ENCODE assay signal across 2 cellular contexts in the genomic region with DNA sequence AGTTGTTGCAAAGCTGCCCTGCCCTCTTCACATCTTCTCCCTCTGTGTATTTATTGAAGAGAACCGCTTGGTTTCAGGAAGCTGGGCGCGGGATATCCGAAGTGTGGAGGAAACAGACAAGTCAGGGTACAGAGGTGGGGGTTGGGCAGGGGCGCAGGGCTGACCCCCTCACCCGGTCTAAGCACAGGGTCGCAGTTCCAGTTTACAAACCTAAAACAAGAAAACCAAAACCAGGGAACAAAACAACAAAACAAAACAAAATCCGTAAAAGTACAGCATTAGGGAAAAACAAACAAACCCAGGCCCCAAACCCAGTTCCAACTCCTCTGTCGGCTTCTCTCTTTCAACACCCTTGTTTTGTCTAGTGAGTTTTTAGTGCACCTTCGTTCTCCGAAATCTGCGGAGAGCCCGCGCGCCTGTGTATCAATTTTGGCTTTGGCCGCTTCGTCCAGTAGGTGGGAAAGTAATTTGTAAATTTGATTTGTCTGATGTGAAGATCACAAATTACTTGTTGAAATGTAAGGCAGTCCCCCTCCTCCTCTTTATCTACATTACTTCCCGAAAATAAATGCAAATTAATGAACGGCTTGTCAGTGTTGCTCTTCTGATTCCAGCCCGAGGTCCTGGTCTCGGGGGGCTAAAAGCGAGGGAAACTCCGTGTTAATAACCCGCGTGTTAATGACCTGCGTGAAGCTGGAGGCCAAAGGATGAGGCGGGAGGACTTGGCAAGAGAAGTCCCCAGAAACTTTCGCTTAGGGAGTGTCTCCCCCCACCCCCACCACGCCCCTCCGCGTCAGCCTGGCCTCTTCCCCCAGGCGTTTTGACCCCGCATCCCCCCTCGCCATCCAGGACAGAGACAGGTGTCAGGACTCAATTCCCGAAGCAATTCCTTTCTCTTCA.
TF ChIP-seq lines count a peak whose summit lies in the region.

No MANE protein-coding gene starts in this region.

TF ChIP-seq in IMR-90, 13 proteins besides CTCF, POLR2A, EP300 and RAD21:
- TF ChIP-seq CHD1 (IDR thresholded peaks at IDR 0.05; ENCODE audit: low read depth, low read length), result no peak
- no peak for TF ChIP-seq MXI1 (IDR thresholded peaks at IDR 0.05; ENCODE audit: borderline replicate concordance, low read depth, low read length)
- TF ChIP-seq CEBPB (IDR thresholded peaks at IDR 0.05; ENCODE audit: low read depth, low read length), result no peak
- TF ChIP-seq SMC3 (IDR thresholded peaks at IDR 0.05; ENCODE audit: low read depth, low read length), result no peak
- TF ChIP-seq BHLHE40 (IDR thresholded peaks at IDR 0.05; ENCODE audit: low read depth, low read length), result no peak
- TF ChIP-seq RCOR1 (IDR thresholded peaks at IDR 0.05; ENCODE audit: insufficient replicate concordance, low read length), result no peak
- TF ChIP-seq, protein P1, sequence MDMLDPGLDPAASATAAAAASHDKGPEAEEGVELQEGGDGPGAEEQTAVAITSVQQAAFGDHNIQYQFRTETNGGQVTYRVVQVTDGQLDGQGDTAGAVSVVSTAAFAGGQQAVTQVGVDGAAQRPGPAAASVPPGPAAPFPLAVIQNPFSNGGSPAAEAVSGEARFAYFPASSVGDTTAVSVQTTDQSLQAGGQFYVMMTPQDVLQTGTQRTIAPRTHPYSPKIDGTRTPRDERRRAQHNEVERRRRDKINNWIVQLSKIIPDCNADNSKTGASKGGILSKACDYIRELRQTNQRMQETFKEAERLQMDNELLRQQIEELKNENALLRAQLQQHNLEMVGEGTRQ (IDR thresholded peaks at IDR 0.05; ENCODE audit: low read depth, low read length), result no peak
- no peak for TF ChIP-seq RFX5 (IDR thresholded peaks at IDR 0.05; ENCODE audit: low read depth, low read length)
- TF ChIP-seq, protein P2, sequence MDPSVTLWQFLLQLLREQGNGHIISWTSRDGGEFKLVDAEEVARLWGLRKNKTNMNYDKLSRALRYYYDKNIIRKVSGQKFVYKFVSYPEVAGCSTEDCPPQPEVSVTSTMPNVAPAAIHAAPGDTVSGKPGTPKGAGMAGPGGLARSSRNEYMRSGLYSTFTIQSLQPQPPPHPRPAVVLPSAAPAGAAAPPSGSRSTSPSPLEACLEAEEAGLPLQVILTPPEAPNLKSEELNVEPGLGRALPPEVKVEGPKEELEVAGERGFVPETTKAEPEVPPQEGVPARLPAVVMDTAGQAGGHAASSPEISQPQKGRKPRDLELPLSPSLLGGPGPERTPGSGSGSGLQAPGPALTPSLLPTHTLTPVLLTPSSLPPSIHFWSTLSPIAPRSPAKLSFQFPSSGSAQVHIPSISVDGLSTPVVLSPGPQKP (IDR thresholded peaks at IDR 0.05; ENCODE audit: borderline replicate concordance, low read depth, low read length), result no peak
- no peak for TF ChIP-seq MAFK (IDR thresholded peaks at IDR 0.05; ENCODE audit: low read depth, low read length)
- no peak for TF ChIP-seq MAZ (IDR thresholded peaks at IDR 0.05; ENCODE audit: borderline replicate concordance, low read depth, low read length)
- no peak for TF ChIP-seq NFE2L2 (IDR thresholded peaks at IDR 0.05; ENCODE audit: low read depth, low read length)

TF ChIP-seq in H1, 55 proteins besides CTCF, POLR2A, EP300 and RAD21:
- TF ChIP-seq CTBP2 (IDR thresholded peaks at IDR 0.05; ENCODE audit: borderline replicate concordance, insufficient read depth, insufficient read length, low read length) (peak; percentile 1), RNF2 (IDR thresholded peaks at IDR 0.05; ENCODE audit: borderline replicate concordance, low read depth, low read length, missing control alignments, poor library complexity, severe bottlenecking) (peak; percentile 85), BACH1 (IDR thresholded peaks at IDR 0.05; ENCODE audit: low read length) (peak; percentile 51; the same call in 1 of the 2 replicates), SP2 (IDR thresholded peaks at IDR 0.05; ENCODE audit: low read length) (no peak), EZH2 (IDR thresholded peaks at IDR 0.05; ENCODE audit: low read depth, low read length, severe bottlenecking) (peak; percentile 57), GTF2F1 (IDR thresholded peaks at IDR 0.05; ENCODE audit: borderline replicate concordance, low read depth, low read length) (no peak)
